In the genomic region with DNA sequence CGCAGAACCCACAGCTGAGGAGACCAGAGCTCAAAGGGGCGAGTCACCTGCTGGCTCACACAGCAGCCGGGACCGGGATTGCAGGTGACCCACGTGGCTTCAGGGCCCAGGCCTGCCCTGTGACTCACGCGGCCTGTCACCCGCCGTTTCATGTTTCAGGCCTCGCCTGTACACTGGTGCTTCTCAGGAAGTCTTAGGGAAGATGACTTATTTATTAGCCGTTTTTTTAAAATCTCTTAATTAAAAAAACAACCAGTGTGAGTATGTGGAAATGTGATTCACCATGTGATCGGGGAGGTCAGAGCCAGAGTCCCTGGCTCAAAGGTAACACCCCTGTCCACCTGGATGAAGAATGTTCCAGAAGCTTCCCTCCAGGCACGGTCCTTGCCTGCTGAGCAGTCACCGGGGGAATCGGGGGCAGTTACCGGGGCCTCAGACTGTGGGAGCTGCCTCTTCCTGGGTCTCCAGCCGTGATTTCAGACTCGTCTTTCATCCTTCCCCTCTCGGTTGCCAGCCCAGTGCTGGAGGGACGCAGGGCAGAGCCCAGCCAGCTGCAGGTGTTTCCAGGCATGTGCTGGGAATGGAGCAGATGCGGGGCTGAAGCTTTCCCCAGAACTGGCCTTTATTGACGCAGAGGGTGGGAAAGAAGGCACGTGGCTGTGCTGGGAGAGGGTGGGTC, we compare ENCODE assay signal across 1 cellular context.
TF ChIP-seq lines count a peak whose summit lies in the region.

No MANE protein-coding gene starts in this region.

TF ChIP-seq in HepG2, 621 proteins besides CTCF, POLR2A, EP300 and RAD21 (continued from another document):
- TF ChIP-seq YEATS2 (CRISPR knock-in tag; IDR thresholded peaks at IDR 0.05; ENCODE audit: borderline replicate concordance) (0 out of 2 replicates have a peak, but pooled peaks have one; percentile 18), TBP (CRISPR knock-in tag; IDR thresholded peaks at IDR 0.05) (no peak), HOXD1 (CRISPR knock-in tag; IDR thresholded peaks at IDR 0.05) (no peak), PITX1 (CRISPR knock-in tag; IDR thresholded peaks at IDR 0.05) (no peak), HMGA1 (CRISPR knock-in tag; conservative IDR thresholded peaks at IDR 0.05) (no peak), ZNF644 (CRISPR knock-in tag; IDR thresholded peaks at IDR 0.05; ENCODE audit: low read depth) (no peak), FOSL2 (CRISPR knock-in tag; IDR thresholded peaks at IDR 0.05) (peak; percentile 92), NFIB (CRISPR knock-in tag; IDR thresholded peaks at IDR 0.05; ENCODE audit: borderline replicate concordance) (no peak), HDAC1 (CRISPR knock-in tag; IDR thresholded peaks at IDR 0.05) (0 out of 2 replicates have a peak, but pooled peaks have one; percentile 29), SIN3A (IDR thresholded peaks at IDR 0.05; ENCODE audit: borderline replicate concordance, low read depth, low read length) (peak; percentile 79; the same call in 1 of the 2 replicates), ETV5 (CRISPR knock-in tag; IDR thresholded peaks at IDR 0.05; ENCODE audit: borderline replicate concordance) (no peak), ZNF367 (CRISPR knock-in tag; IDR thresholded peaks at IDR 0.05; ENCODE audit: borderline replicate concordance) (no peak), MBD4 (IDR thresholded peaks at IDR 0.05; ENCODE audit: borderline replicate concordance, low read length) (no peak), ZNF850 (CRISPR knock-in tag; conservative IDR thresholded peaks at IDR 0.05) (no peak)
- TF ChIP-seq, protein P1, sequence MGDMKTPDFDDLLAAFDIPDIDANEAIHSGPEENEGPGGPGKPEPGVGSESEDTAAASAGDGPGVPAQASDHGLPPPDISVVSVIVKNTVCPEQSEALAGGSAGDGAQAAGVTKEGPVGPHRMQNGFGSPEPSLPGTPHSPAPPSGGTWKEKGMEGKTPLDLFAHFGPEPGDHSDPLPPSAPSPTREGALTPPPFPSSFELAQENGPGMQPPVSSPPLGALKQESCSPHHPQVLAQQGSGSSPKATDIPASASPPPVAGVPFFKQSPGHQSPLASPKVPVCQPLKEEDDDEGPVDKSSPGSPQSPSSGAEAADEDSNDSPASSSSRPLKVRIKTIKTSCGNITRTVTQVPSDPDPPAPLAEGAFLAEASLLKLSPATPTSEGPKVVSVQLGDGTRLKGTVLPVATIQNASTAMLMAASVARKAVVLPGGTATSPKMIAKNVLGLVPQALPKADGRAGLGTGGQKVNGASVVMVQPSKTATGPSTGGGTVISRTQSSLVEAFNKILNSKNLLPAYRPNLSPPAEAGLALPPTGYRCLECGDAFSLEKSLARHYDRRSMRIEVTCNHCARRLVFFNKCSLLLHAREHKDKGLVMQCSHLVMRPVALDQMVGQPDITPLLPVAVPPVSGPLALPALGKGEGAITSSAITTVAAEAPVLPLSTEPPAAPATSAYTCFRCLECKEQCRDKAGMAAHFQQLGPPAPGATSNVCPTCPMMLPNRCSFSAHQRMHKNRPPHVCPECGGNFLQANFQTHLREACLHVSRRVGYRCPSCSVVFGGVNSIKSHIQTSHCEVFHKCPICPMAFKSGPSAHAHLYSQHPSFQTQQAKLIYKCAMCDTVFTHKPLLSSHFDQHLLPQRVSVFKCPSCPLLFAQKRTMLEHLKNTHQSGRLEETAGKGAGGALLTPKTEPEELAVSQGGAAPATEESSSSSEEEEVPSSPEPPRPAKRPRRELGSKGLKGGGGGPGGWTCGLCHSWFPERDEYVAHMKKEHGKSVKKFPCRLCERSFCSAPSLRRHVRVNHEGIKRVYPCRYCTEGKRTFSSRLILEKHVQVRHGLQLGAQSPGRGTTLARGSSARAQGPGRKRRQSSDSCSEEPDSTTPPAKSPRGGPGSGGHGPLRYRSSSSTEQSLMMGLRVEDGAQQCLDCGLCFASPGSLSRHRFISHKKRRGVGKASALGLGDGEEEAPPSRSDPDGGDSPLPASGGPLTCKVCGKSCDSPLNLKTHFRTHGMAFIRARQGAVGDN (CRISPR knock-in tag; IDR thresholded peaks at IDR 0.05) = peak; percentile 81
- TF ChIP-seq, protein P2, sequence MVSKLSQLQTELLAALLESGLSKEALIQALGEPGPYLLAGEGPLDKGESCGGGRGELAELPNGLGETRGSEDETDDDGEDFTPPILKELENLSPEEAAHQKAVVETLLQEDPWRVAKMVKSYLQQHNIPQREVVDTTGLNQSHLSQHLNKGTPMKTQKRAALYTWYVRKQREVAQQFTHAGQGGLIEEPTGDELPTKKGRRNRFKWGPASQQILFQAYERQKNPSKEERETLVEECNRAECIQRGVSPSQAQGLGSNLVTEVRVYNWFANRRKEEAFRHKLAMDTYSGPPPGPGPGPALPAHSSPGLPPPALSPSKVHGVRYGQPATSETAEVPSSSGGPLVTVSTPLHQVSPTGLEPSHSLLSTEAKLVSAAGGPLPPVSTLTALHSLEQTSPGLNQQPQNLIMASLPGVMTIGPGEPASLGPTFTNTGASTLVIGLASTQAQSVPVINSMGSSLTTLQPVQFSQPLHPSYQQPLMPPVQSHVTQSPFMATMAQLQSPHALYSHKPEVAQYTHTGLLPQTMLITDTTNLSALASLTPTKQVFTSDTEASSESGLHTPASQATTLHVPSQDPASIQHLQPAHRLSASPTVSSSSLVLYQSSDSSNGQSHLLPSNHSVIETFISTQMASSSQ (IDR thresholded peaks at IDR 0.05; ENCODE audit: low read depth) = no peak
- TF ChIP-seq, protein P2 (CRISPR knock-in tag; IDR thresholded peaks at IDR 0.05; ENCODE audit: borderline replicate concordance) = no peak
- TF ChIP-seq, protein P3, sequence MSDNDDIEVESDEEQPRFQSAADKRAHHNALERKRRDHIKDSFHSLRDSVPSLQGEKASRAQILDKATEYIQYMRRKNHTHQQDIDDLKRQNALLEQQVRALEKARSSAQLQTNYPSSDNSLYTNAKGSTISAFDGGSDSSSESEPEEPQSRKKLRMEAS (IDR thresholded peaks at IDR 0.05) = peak; percentile 69
